In genomic region chr13:36817996-36818395, GRCh38 we compare ENCODE assay signal across 11 cellular contexts. TPM values are rescaled to one million over a fixed set of nuclear protein-coding genes. Genes with fewer than 3 reads are reported as not detected.
A peak's percentile ranks its signal among the peaks of the same experiment; 100 is the strongest.
DNase-seq lines count a peak whose midpoint lies in the region; ATAC-seq, FAIRE-seq and TF ChIP-seq lines count a peak whose summit lies in the region.
"Had no signal": no experiment of that assay in that cellular context is flagged by ENCODE, and none has a peak within 500 bp of the region (broad histone marks: within the 10 kb centered on the region; RNA-seq: fewer than 3 reads in every experiment).

No MANE protein-coding gene starts in this region.

- H3K9me3 Mint-ChIP-seq in CD4-positive, alpha-beta memory T cell: peaks cover 0 to 2% (median 0%) of the 10 kb centered on the region in 8 donors
- H3K9me3 Mint-ChIP-seq in astrocyte (ENCODE audit: unreplicated experiment): no peaks in the 10 kb centered on the region
- H3K9me3 Mint-ChIP-seq in nephron: no peaks in the 10 kb centered on the region

- H3K79me2 ChIP-seq in astrocyte (ENCODE audit: insufficient read depth, low read length): peaks cover 34% of the 10 kb centered on the region

- peaks cover 40% of the 10 kb centered on the region for H3K4me1 ChIP-seq in CD4-positive, alpha-beta memory T cell (ENCODE audit: insufficient read depth, low read length)
- H3K4me1 ChIP-seq in HUES48 (ENCODE audit: control insufficient read depth, insufficient read depth, low read length) (peaks cover 21% of the 10 kb centered on the region), astrocyte (ENCODE audit: insufficient read depth, low read length) (peaks cover 20% of the 10 kb centered on the region)

- DNase-seq in CD4-positive, alpha-beta memory T cell: no peak
- no peak for DNase-seq in astrocyte (ENCODE audit: low read depth)
- no peak for DNase-seq in inferior parietal cortex (ENCODE audit: extremely low spot score)
- no peak for DNase-seq in middle frontal gyrus (ENCODE audit: extremely low spot score, low spot score)
- no peak for DNase-seq in NCI-H510A treated with DMSO at 0.1 percent for 48 hours (lab: John Stamatoyannopoulos, UW)
- DNase-seq: NCI-H2081 treated with DMSO at 0.1 percent for 48 hours, testis had no signal

- intact Hi-C loops in CD4-positive, alpha-beta memory T cell (cut with micrococcal nuclease): loop anchor here (2.0 kb wide), 1 partner anchor 241 kb away; the partner anchor contains the start of gene SUPT20H

- no peaks in the 10 kb centered on the region for H3K36me3 ChIP-seq in CD4-positive, alpha-beta memory T cell (ENCODE audit: insufficient read depth, low read length)
- no peaks in the 10 kb centered on the region for H3K36me3 ChIP-seq in HUES48 (ENCODE audit: control insufficient read depth, insufficient read depth, low read length)
- no peaks in the 10 kb centered on the region for H3K36me3 ChIP-seq in astrocyte (ENCODE audit: insufficient read depth, low read length)
- H3K36me3 ChIP-seq: gastroesophageal sphincter had no signal

- peak overlapping the region; percentile 85 for H3K27ac ChIP-seq in CD4-positive, alpha-beta memory T cell (ENCODE audit: low read depth, low read length)
- H3K27ac ChIP-seq in HUES48 (ENCODE audit: low read depth, low read length) (no peak overlapping the region), astrocyte (ENCODE audit: low read depth, low read length) (no peak overlapping the region)

- H3K36me3 Mint-ChIP-seq in CD4-positive, alpha-beta memory T cell: peaks cover 0 to 6% of the 10 kb centered on the region in 2 donors
- H3K36me3 Mint-ChIP-seq in astrocyte (ENCODE audit: low read depth, unreplicated experiment) (no peaks in the 10 kb centered on the region), nephron (ENCODE audit: low read depth) (no peaks in the 10 kb centered on the region)

- peak overlapping the region; percentile 91 to 97 (median 95) for H3K4me3 Mint-ChIP-seq in CD4-positive, alpha-beta memory T cell
- H3K4me3 Mint-ChIP-seq in astrocyte (ENCODE audit: unreplicated experiment): no peak overlapping the region
- H3K4me3 Mint-ChIP-seq in nephron: peak overlapping the region; percentile 89 to 96 (median 92)

- peaks cover 7% of the 10 kb centered on the region for H4K20me1 ChIP-seq in astrocyte (ENCODE audit: insufficient read depth, low read length)

- peak overlapping the region in 1 of 2 donors; percentile 76 for H3K4me3 ChIP-seq in CD4-positive, alpha-beta memory T cell (ENCODE audit: low read length in 2 of 2)
- H3K4me3 ChIP-seq in HUES48 (ENCODE audit: low read depth, low read length): peak overlapping the region; percentile 72; the same call in 1 of the 2 replicates
- peak overlapping the region; percentile 88 for H3K4me3 ChIP-seq in astrocyte (ENCODE audit: insufficient read depth, low read depth, low read length)

- no peaks in the 10 kb centered on the region for H3K27me3 ChIP-seq in CD4-positive, alpha-beta memory T cell (ENCODE audit: insufficient read depth, low read length)
- H3K27me3 ChIP-seq in HUES48 (ENCODE audit: control insufficient read depth, insufficient read depth, low read length): no peaks in the 10 kb centered on the region; the same call in 1 of the 2 replicates
- no peaks in the 10 kb centered on the region for H3K27me3 ChIP-seq in astrocyte (ENCODE audit: insufficient read depth, low read length)
- H3K27me3 ChIP-seq: gastroesophageal sphincter, testis had no signal

- H3K9me3 ChIP-seq in CD4-positive, alpha-beta memory T cell (ENCODE audit: control insufficient read depth in 1 of 2, low read length in 2 of 2): no peaks in the 10 kb centered on the region
- H3K9me3 ChIP-seq in HUES48 (ENCODE audit: control insufficient read depth, insufficient read depth, low read length) (no peaks in the 10 kb centered on the region), astrocyte (ENCODE audit: insufficient read depth, low read depth, low read length) (no peaks in the 10 kb centered on the region)
- H3K9me3 ChIP-seq: gastroesophageal sphincter, testis had no signal

- H3K27ac Mint-ChIP-seq in CD4-positive, alpha-beta memory T cell: peak overlapping the region; percentile 85 to 95 (median 95)
- H3K27ac Mint-ChIP-seq in astrocyte (ENCODE audit: unreplicated experiment) (no peak overlapping the region), nephron (peak overlapping the region; percentile 65 to 86 (median 80))

- peak overlapping the region; percentile 95 for H3K4me2 ChIP-seq in astrocyte (ENCODE audit: low read length)

- TF ChIP-seq CTCF in astrocyte (IDR thresholded peaks at IDR 0.05; ENCODE audit: insufficient read depth, low read depth, low read length) (no peak), nephron (IDR thresholded peaks at IDR 0.05; ENCODE audit: unreplicated experiment in 3 of 3) (no peak)

- ATAC-seq in GM21529 (IDR thresholded peaks at IDR 0.05; ENCODE audit: unreplicated experiment): no peak

- POLR2A ChIA-PET in CD4-positive, alpha-beta memory T cell (lab: Charles Lee; ENCODE audit: partially characterized antibody): no interaction called here

- peak overlapping the region; percentile 97 for H2AFZ ChIP-seq in astrocyte (ENCODE audit: low read depth, low read length)

- H3K9ac ChIP-seq in HUES48 (ENCODE audit: low read depth, low read length): no peak overlapping the region
- H3K9ac ChIP-seq in astrocyte (ENCODE audit: low read length): no peak overlapping the region

- FAIRE-seq in astrocyte (lab: Jason Lieb, UNC): no peak

- H3K4me1 Mint-ChIP-seq in CD4-positive, alpha-beta memory T cell: peaks cover 28 to 46% (median 35%) of the 10 kb centered on the region in 4 donors
- peaks cover 23% of the 10 kb centered on the region for H3K4me1 Mint-ChIP-seq in astrocyte (ENCODE audit: low read depth, unreplicated experiment)
- H3K4me1 Mint-ChIP-seq in nephron: peaks cover 32% of the 10 kb centered on the region

- H3K27me3 Mint-ChIP-seq in CD4-positive, alpha-beta memory T cell: peaks cover 0 to 12% of the 10 kb centered on the region in 2 donors
- H3K27me3 Mint-ChIP-seq in astrocyte (ENCODE audit: low read depth, unreplicated experiment) (no peaks in the 10 kb centered on the region), nephron (ENCODE audit: low read depth) (no peaks in the 10 kb centered on the region)

- CTCF ChIA-PET in CD4-positive, alpha-beta memory T cell (lab: Charles Lee; ENCODE audit: partially characterized antibody): no interaction called here

RNA-seq across cellular contexts. Expression of gene RFXAP, which starts 1.0 kb away (rescaled TPM):
- 1 to 10 TPM; 8.8 to 9.9 TPM for total RNA-seq in CD4-positive, alpha-beta memory T cell
- polyA plus RNA-seq in CD4-positive, alpha-beta memory T cell: 1 to 10 TPM; 1.6 to 2.8 TPM
- total RNA-seq in astrocyte: 5.5 and 5.9 TPM in 2 replicates
